Comparison of ENCODE assay signal across 17 cellular contexts in the genomic region with DNA sequence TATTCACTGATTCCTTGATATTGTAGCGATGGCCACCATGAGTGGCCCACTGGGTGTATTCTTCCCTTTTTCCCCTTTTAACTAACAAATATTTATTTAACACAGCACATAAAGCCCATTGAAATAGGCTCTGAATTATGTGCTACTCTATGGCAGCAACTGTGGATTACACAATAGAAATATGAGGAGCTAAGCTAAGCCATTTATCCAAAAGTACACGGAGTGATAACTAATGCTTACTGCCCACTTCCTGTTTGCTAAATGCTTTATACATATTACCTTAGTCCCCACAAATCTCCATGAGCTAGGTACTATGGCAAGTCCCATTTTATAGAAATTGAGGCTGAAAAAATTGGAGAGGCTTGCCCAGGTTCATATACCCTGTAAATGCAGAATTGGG. TPM values are rescaled to one million over a fixed set of nuclear protein-coding genes. Genes with fewer than 3 reads are reported as not detected.
DNase-seq lines count a peak whose midpoint lies in the region; ATAC-seq lines count a peak whose summit lies in the region.
"Had no signal": no experiment of that assay in that cellular context is flagged by ENCODE, and none has a peak within 500 bp of the region (broad histone marks: within the 10 kb centered on the region; RNA-seq: fewer than 3 reads in every experiment).

No MANE protein-coding gene starts in this region.

- no peak overlapping the region for H3K4me3 Mint-ChIP-seq in stimulated activated naive CD8-positive, alpha-beta T cell treated with anti-CD3 and anti-CD28 coated beads, Interleukin-15, Interleukin-2, amounts not matched to agents 100 ng/mL and 50 ng/mL, for 24 hours
- no peak overlapping the region for H3K4me3 Mint-ChIP-seq in stimulated activated naive CD8-positive, alpha-beta T cell treated with anti-CD3 and anti-CD28 coated beads, Interleukin-15, amount 100 ng/mL, for 72 hours
- H3K4me3 Mint-ChIP-seq in activated CD4-positive, alpha-beta T cell treated with anti-CD3 and anti-CD28 coated beads for 36 hours, result no peak overlapping the region

- peaks cover 36% of the 10 kb centered on the region for H3K4me1 Mint-ChIP-seq in stimulated activated naive CD8-positive, alpha-beta T cell treated with anti-CD3 and anti-CD28 coated beads, Interleukin-15, Interleukin-2, amounts not matched to agents 100 ng/mL and 50 ng/mL, for 24 hours (ENCODE audit: low read depth)
- H3K4me1 Mint-ChIP-seq in stimulated activated naive CD8-positive, alpha-beta T cell treated with anti-CD3 and anti-CD28 coated beads, Interleukin-15, amount 100 ng/mL, for 72 hours, result peaks cover 12% of the 10 kb centered on the region
- H3K4me1 Mint-ChIP-seq in activated CD4-positive, alpha-beta T cell treated with anti-CD3 and anti-CD28 coated beads for 36 hours, result peaks cover 13% of the 10 kb centered on the region

- no peak for ATAC-seq in stimulated activated naive CD8-positive, alpha-beta T cell treated with anti-CD3 and anti-CD28 coated beads, Interleukin-15, amount 100 ng/mL, for 72 hours
- ATAC-seq in Right ventricle myocardium superior (ENCODE audit: poor library complexity), result no peak
- ATAC-seq in activated CD4-positive, alpha-beta T cell treated with anti-CD3 and anti-CD28 coated beads for 36 hours, result no peak

- CTCF ChIA-PET in activated CD4-positive, alpha-beta T cell treated with anti-CD3 and anti-CD28 coated beads for 36 hours (lab: Charles Lee), result interaction anchor here (1.0 kb wide), 1 partner anchor 8 kb away, joined by 3 read pairs; no protein-coding TSS in a partner anchor

- POLR2A ChIA-PET in activated CD4-positive, alpha-beta T cell treated with anti-CD3 and anti-CD28 coated beads for 36 hours (lab: Charles Lee), result interaction anchor here (0.6 kb wide), 1 partner anchor 766 kb away, joined by 3 read pairs; no protein-coding TSS in a partner anchor

- intact Hi-C loops in Right ventricle myocardium superior (cut with DNase I), result no loop called here
- intact Hi-C loops in activated CD4-positive, alpha-beta T cell treated with anti-CD3 and anti-CD28 coated beads for 36 hours (cut with DNase I, micrococcal nuclease), result no loop called here

- H3K27me3 Mint-ChIP-seq in stimulated activated naive CD8-positive, alpha-beta T cell treated with anti-CD3 and anti-CD28 coated beads, Interleukin-15, Interleukin-2, amounts not matched to agents 100 ng/mL and 50 ng/mL, for 24 hours, result peaks cover 23% of the 10 kb centered on the region
- H3K27me3 Mint-ChIP-seq in stimulated activated naive CD8-positive, alpha-beta T cell treated with anti-CD3 and anti-CD28 coated beads, Interleukin-15, amount 100 ng/mL, for 72 hours, result peaks cover 23% of the 10 kb centered on the region
- peaks cover 8% of the 10 kb centered on the region for H3K27me3 Mint-ChIP-seq in activated CD4-positive, alpha-beta T cell treated with anti-CD3 and anti-CD28 coated beads for 36 hours

- no peak for DNase-seq in stimulated activated naive CD8-positive, alpha-beta T cell treated with anti-CD3 and anti-CD28 coated beads, Interleukin-15, amount 100 ng/mL, for 72 hours
- peak; percentile 13 for DNase-seq in NCI-H2107 (lab: John Stamatoyannopoulos, UW)
- peak; percentile 85 for DNase-seq in amniotic epithelial cell (ENCODE audit: low read depth)
- DNase-seq in Right ventricle myocardium superior, result no peak
- DNase-seq in C1 segment of cervical spinal cord (lab: John Stamatoyannopoulos, UW), result no peak
- DNase-seq in activated CD4-positive, alpha-beta T cell treated with anti-CD3 and anti-CD28 coated beads for 36 hours, result no peak
- DNase-seq in LoVo (ENCODE audit: low spot score), result no peak
- DNase-seq: caudate nucleus; DMS79 treated with DMSO at 0.1 percent for 48 hours; glutamatergic neuron; GM23248; NCI-H345; posterior cingulate gyrus; stimulated activated CD4-positive, alpha-beta T cell treated with anti-CD3 and anti-CD28 coated beads, Interleukin-15, amount 100 ng/mL, for 24 hours; transverse colon had no signal

- H3K9me3 Mint-ChIP-seq in stimulated activated naive CD8-positive, alpha-beta T cell treated with anti-CD3 and anti-CD28 coated beads, Interleukin-15, Interleukin-2, amounts not matched to agents 100 ng/mL and 50 ng/mL, for 24 hours, result no peaks in the 10 kb centered on the region
- H3K9me3 Mint-ChIP-seq in stimulated activated naive CD8-positive, alpha-beta T cell treated with anti-CD3 and anti-CD28 coated beads, Interleukin-15, amount 100 ng/mL, for 72 hours, result no peaks in the 10 kb centered on the region
- H3K9me3 Mint-ChIP-seq in activated CD4-positive, alpha-beta T cell treated with anti-CD3 and anti-CD28 coated beads for 36 hours (ENCODE audit: low read depth), result no peaks in the 10 kb centered on the region

- peak overlapping the region; percentile 75 for H3K27ac Mint-ChIP-seq in stimulated activated naive CD8-positive, alpha-beta T cell treated with anti-CD3 and anti-CD28 coated beads, Interleukin-15, Interleukin-2, amounts not matched to agents 100 ng/mL and 50 ng/mL, for 24 hours
- H3K27ac Mint-ChIP-seq in stimulated activated naive CD8-positive, alpha-beta T cell treated with anti-CD3 and anti-CD28 coated beads, Interleukin-15, amount 100 ng/mL, for 72 hours, result no peak overlapping the region
- no peak overlapping the region for H3K27ac Mint-ChIP-seq in activated CD4-positive, alpha-beta T cell treated with anti-CD3 and anti-CD28 coated beads for 36 hours

- no peaks in the 10 kb centered on the region for H3K36me3 Mint-ChIP-seq in stimulated activated naive CD8-positive, alpha-beta T cell treated with anti-CD3 and anti-CD28 coated beads, Interleukin-15, Interleukin-2, amounts not matched to agents 100 ng/mL and 50 ng/mL, for 24 hours (ENCODE audit: low read depth)
- no peaks in the 10 kb centered on the region for H3K36me3 Mint-ChIP-seq in activated CD4-positive, alpha-beta T cell treated with anti-CD3 and anti-CD28 coated beads for 36 hours (ENCODE audit: low read depth)

RNA-seq across cellular contexts. Expression of a gene that starts 17.9 kb away (rescaled TPM):
- total RNA-seq in Right ventricle myocardium superior, result 0.38 TPM
- under 1 TPM; 0.09 to 0.11 TPM for total RNA-seq in activated CD4-positive, alpha-beta T cell treated with anti-CD3 and anti-CD28 coated beads for 36 hours
- total RNA-seq: GM23248 had no signal

RNA-seq across cellular contexts. Expression of a gene that starts 51.0 kb away (rescaled TPM):
- 3.7 TPM for total RNA-seq in Right ventricle myocardium superior
- under 1 TPM; 0.09 to 0.25 TPM for total RNA-seq in activated CD4-positive, alpha-beta T cell treated with anti-CD3 and anti-CD28 coated beads for 36 hours
- total RNA-seq: GM23248, kidney epithelial cell had no signal

Comparison
In these comparisons a context has a peak if more than half of its experiments do, and no peak if none do; other contexts are left out.
1. DNase-seq: peak in NCI-H2107 (single experiment) and amniotic epithelial cell (single experiment); none in stimulated activated naive CD8-positive, alpha-beta T cell treated with anti-CD3 and anti-CD28 coated beads, Interleukin-15, amount 100 ng/mL, for 72 hours (0 of 2), Right ventricle myocardium superior (single experiment), C1 segment of cervical spinal cord (0 of 14), activated CD4-positive, alpha-beta T cell treated with anti-CD3 and anti-CD28 coated beads for 36 hours (single experiment) and LoVo (single experiment).